In genomic region chr2:165573534-165574461, GRCh38 we compare ENCODE assay signal across 8 cellular contexts.
DNase-seq lines count a peak whose midpoint lies in the region; ATAC-seq and TF ChIP-seq lines count a peak whose summit lies in the region.

No MANE protein-coding gene starts in this region.

- DNase-seq in HPDE6-E6E7 (ENCODE audit: extremely low spot score): peak; percentile 22
- DNase-seq in esophagus squamous epithelium (lab: John Stamatoyannopoulos, UW): no peak
- no peak for DNase-seq in T-helper 17 cell

- peaks cover 16% of the 10 kb centered on the region for H3K27me3 Mint-ChIP-seq in T-helper 17 cell

- peaks cover 3% of the 10 kb centered on the region; the same call in 1 of the 2 replicates for H3K4me1 ChIP-seq in OCI-LY3 (ENCODE audit: low read length)
- peaks cover 0 to 6% (median 0%) of the 10 kb centered on the region in 3 donors for H3K4me1 ChIP-seq in esophagus squamous epithelium
- H3K4me1 ChIP-seq in muscle layer of duodenum (ENCODE audit: control insufficient read depth in 1 of 2, insufficient read depth in 2 of 2, low read length in 2 of 2): peaks cover 0 to 7% of the 10 kb centered on the region in 2 donors

- no peak for TF ChIP-seq POLR2A in esophagus squamous epithelium (IDR thresholded peaks at IDR 0.05)

- intact Hi-C loops in esophagus squamous epithelium (cut with DNase I): no loop called here

- H3K4me3 Mint-ChIP-seq in T-helper 17 cell: no peak overlapping the region

- H3K4me3 ChIP-seq in OCI-LY3 (ENCODE audit: low read length) (peak overlapping the region; percentile 74), esophagus squamous epithelium (peak overlapping the region in 3 of 4 donors; percentile 26 to 50 (median 28)), muscle layer of duodenum (ENCODE audit: low read depth in 1 of 2, low read length in 2 of 2) (peak overlapping the region; percentile 58 to 68)

- H3K4me2 ChIP-seq in OCI-LY3 (ENCODE audit: low read length): peak overlapping the region; percentile 79

- no peaks in the 10 kb centered on the region for H4K20me1 ChIP-seq in OCI-LY3 (ENCODE audit: insufficient read depth, low read length)

- H3K27me3 ChIP-seq in OCI-LY3 (ENCODE audit: low read depth, low read length) (no peaks in the 10 kb centered on the region), esophagus squamous epithelium (no peaks in the 10 kb centered on the region), muscle layer of duodenum (ENCODE audit: low read depth, low read length) (no peaks in the 10 kb centered on the region)

- peak overlapping the region; percentile 94 for H2AFZ ChIP-seq in OCI-LY3 (ENCODE audit: low read depth, low read length)

- no peak overlapping the region for H3K27ac Mint-ChIP-seq in T-helper 17 cell

- H3K36me3 Mint-ChIP-seq in T-helper 17 cell (ENCODE audit: low read depth): no peaks in the 10 kb centered on the region

- H3K27ac ChIP-seq in OCI-LY3 (ENCODE audit: low read length) (no peak overlapping the region), esophagus squamous epithelium (no peak overlapping the region), muscle layer of duodenum (ENCODE audit: low read length) (no peak overlapping the region)

- no peaks in the 10 kb centered on the region for H3K79me2 ChIP-seq in OCI-LY3 (ENCODE audit: low read length)

- 34 to 40% methylated on average over 17 of the region's 17 CpGs for WGBS in esophagus squamous epithelium, 2 donors

- H3K36me3 ChIP-seq in OCI-LY3 (replicated peaks; ENCODE audit: low read depth, low read length): no peaks in the 10 kb centered on the region
- no peaks in the 10 kb centered on the region for H3K36me3 ChIP-seq in esophagus squamous epithelium
- no peaks in the 10 kb centered on the region for H3K36me3 ChIP-seq in muscle layer of duodenum (ENCODE audit: control insufficient read depth in 1 of 2, insufficient read depth in 2 of 2, low read length in 2 of 2)

- no peak overlapping the region for H3K9ac ChIP-seq in OCI-LY3 (ENCODE audit: low read length)

- peaks cover 3% of the 10 kb centered on the region for H3K4me1 Mint-ChIP-seq in T-helper 17 cell

- ATAC-seq in HG02970 (IDR thresholded peaks at IDR 0.05; ENCODE audit: low FRiP score, unreplicated experiment) (no peak), GM21529 (IDR thresholded peaks at IDR 0.05; ENCODE audit: unreplicated experiment) (no peak), T-helper 17 cell (no peak), GM18519 (IDR thresholded peaks at IDR 0.05; ENCODE audit: low FRiP score, unreplicated experiment) (no peak)

- TF ChIP-seq CTCF in OCI-LY3 (IDR thresholded peaks at IDR 0.05; ENCODE audit: low read depth, low read length): no peak
- TF ChIP-seq CTCF in esophagus squamous epithelium (IDR thresholded peaks at IDR 0.05): no peak

- no peaks in the 10 kb centered on the region for H3K9me3 ChIP-seq in OCI-LY3 (ENCODE audit: insufficient read depth, low read length)
- no peaks in the 10 kb centered on the region for H3K9me3 ChIP-seq in esophagus squamous epithelium
- no peaks in the 10 kb centered on the region for H3K9me3 ChIP-seq in muscle layer of duodenum (ENCODE audit: control insufficient read depth in 1 of 2, low read length in 2 of 2)
- H3K9me3 ChIP-seq in T-helper 17 cell (ENCODE audit: control insufficient read depth, low read length, poor library complexity, severe bottlenecking): no peaks in the 10 kb centered on the region
